5 cellular contexts compared by ENCODE assay signal in the genomic region with DNA sequence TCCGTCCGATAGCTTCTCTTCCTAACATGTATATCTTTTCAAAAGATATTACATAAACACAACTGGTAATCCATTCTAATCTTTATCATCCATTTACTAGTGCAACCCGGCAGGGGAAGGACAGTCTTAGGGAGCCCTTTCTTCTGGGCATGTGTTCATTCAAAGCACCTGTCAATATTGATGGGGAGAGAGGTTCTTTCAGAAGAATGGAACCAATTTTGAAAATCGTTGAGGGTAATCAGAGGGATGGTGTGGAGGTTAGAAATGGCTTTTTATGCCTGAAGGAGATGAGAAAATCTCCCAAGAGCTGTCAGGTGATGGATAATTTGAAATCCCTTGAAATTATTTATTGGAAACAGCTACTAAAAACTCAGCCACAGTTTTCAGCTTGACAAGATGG.
"Had no signal": no experiment of that assay in that cellular context is flagged by ENCODE, and none has a peak within 500 bp of the region (broad histone marks: within the 10 kb centered on the region; RNA-seq: fewer than 3 reads in every experiment).

No MANE protein-coding gene starts in this region.

- H3K27ac ChIP-seq: HL-60 had no signal

- H2AFZ ChIP-seq: GM23338 had no signal

- H3K4me3 ChIP-seq: GM23338 had no signal

- H3K4me2 ChIP-seq: GM23338 had no signal

- DNase-seq: H9, HCEC 1CT had no signal

- ATAC-seq: GM23338, HepG2 had no signal
